ENCODE assay signal across 10 cellular contexts in the genomic region with DNA sequence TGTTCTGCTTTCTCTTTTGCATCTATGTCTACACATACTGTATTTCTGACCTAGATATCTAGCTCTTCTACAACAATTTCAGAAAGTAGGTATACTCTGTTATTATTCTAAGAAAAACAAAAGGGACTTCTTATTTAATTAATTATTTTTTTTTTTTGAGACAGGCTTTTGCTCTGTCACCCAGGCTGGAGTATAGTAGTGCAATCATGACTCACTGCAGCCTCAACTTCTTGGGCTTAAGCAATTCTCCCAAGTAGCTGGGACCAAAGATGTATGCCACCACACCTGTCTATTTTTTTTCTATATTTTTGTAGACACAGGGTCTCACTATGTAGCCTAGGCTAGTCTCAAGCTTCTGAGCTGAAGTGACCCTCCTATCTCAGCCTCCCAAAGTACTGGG.
DNase-seq lines count a peak whose midpoint lies in the region; ATAC-seq, FAIRE-seq and TF ChIP-seq lines count a peak whose summit lies in the region.
"Had no signal": no experiment of that assay in that cellular context is flagged by ENCODE, and none has a peak within 500 bp of the region (broad histone marks: within the 10 kb centered on the region; RNA-seq: fewer than 3 reads in every experiment).

No MANE protein-coding gene starts in this region.

- no peak for FAIRE-seq in astrocyte (lab: Jason Lieb, UNC)

- intact Hi-C loops in lower lobe of right lung (cut with DNase I) = no loop called here
- intact Hi-C loops in prostate gland (cut with DNase I) = no loop called here

- no peaks in the 10 kb centered on the region for H3K36me3 ChIP-seq in HEK293 (ENCODE audit: control insufficient read depth in 2 of 2, insufficient read depth in 1 of 2, low read length in 2 of 2)
- H3K36me3 ChIP-seq in astrocyte (ENCODE audit: insufficient read depth, low read length) = no peaks in the 10 kb centered on the region
- peaks cover 9% of the 10 kb centered on the region for H3K36me3 ChIP-seq in lower lobe of right lung
- H3K36me3 ChIP-seq in Peyer's patch = peaks cover 0 to 21% (median 0%) of the 10 kb centered on the region in 3 donors
- no peaks in the 10 kb centered on the region for H3K36me3 ChIP-seq in prostate gland

- H2AFZ ChIP-seq in astrocyte (ENCODE audit: low read depth, low read length) = no peak overlapping the region

- peaks cover 7% of the 10 kb centered on the region for H3K36me3 Mint-ChIP-seq in astrocyte (ENCODE audit: low read depth, unreplicated experiment)

- peak overlapping the region; percentile 42 for H3K27ac Mint-ChIP-seq in astrocyte (ENCODE audit: unreplicated experiment)

- peak; percentile 74 for DNase-seq in AG10803 (ENCODE audit: low read depth)
- DNase-seq in astrocyte (ENCODE audit: low read depth) = peak; percentile 65
- no peak for DNase-seq in lower lobe of right lung
- DNase-seq in G401 (ENCODE audit: low spot score) = no peak
- no peak for DNase-seq in Peyer's patch
- no peak for DNase-seq in prostate gland (ENCODE audit: low spot score)
- no peak for DNase-seq in activated effector memory CD4-positive, alpha-beta T cell treated with Interleukin-2 at 50 U/mL for 16 hours
- DNase-seq: left cardiac atrium, NCI-H2029 treated with DMSO at 0.1 percent for 48 hours had no signal

- peaks cover 100% of the 10 kb centered on the region for H3K79me2 ChIP-seq in astrocyte (ENCODE audit: insufficient read depth, low read length)

- no peak overlapping the region for H3K4me2 ChIP-seq in astrocyte (ENCODE audit: low read length)

- H3K9me3 ChIP-seq in HEK293 (ENCODE audit: control insufficient read depth, insufficient read depth, low read depth, low read length) (no peaks in the 10 kb centered on the region), astrocyte (ENCODE audit: insufficient read depth, low read depth, low read length) (no peaks in the 10 kb centered on the region), lower lobe of right lung (no peaks in the 10 kb centered on the region), Peyer's patch (no peaks in the 10 kb centered on the region), prostate gland (no peaks in the 10 kb centered on the region)

- H3K4me3 ChIP-seq in AG10803 (ENCODE audit: low read length) (no peak overlapping the region), HEK293 (ENCODE audit: low read depth, low read length) (no peak overlapping the region), astrocyte (ENCODE audit: insufficient read depth, low read depth, low read length) (no peak overlapping the region), lower lobe of right lung (no peak overlapping the region), Peyer's patch (no peak overlapping the region), prostate gland (no peak overlapping the region)

- TF ChIP-seq CTCF in AG10803 (conservative IDR thresholded peaks at IDR 0.05; ENCODE audit: low read length) (no peak), HEK293 (tag by site-specific recombination; IDR thresholded peaks at IDR 0.05) (no peak), astrocyte (IDR thresholded peaks at IDR 0.05; ENCODE audit: insufficient read depth, low read depth, low read length) (no peak), lower lobe of right lung (IDR thresholded peaks at IDR 0.05) (no peak), Peyer's patch (IDR thresholded peaks at IDR 0.05) (no peak), prostate gland (IDR thresholded peaks at IDR 0.05) (no peak)

- H3K9ac ChIP-seq in astrocyte (ENCODE audit: low read length) = no peak overlapping the region

- in situ Hi-C loops in G401 (cut with HindIII; ENCODE audit: low sequenced_read_pairs) = no loop called here

- H3K27me3 ChIP-seq in astrocyte (ENCODE audit: insufficient read depth, low read length) (no peaks in the 10 kb centered on the region), lower lobe of right lung (ENCODE audit: low read depth) (no peaks in the 10 kb centered on the region), Peyer's patch (no peaks in the 10 kb centered on the region), prostate gland (replicated peaks; ENCODE audit: insufficient read depth) (no peaks in the 10 kb centered on the region)

- peak in 1 of 2 donors; percentile 40 for ATAC-seq in lower lobe of right lung

- TF ChIP-seq POLR2A in Peyer's patch (IDR thresholded peaks at IDR 0.05) (no peak), prostate gland (IDR thresholded peaks at IDR 0.05) (no peak)

- H3K27me3 Mint-ChIP-seq in astrocyte (ENCODE audit: low read depth, unreplicated experiment) = no peaks in the 10 kb centered on the region

- H4K20me1 ChIP-seq in astrocyte (ENCODE audit: insufficient read depth, low read length) = peaks cover 70% of the 10 kb centered on the region

- H3K4me1 ChIP-seq in HEK293 (ENCODE audit: control insufficient read depth, insufficient read depth, low read length) = peaks cover 9% of the 10 kb centered on the region; the same call in 1 of the 2 replicates
- H3K4me1 ChIP-seq in astrocyte (ENCODE audit: insufficient read depth, low read length) = peaks cover 25% of the 10 kb centered on the region
- peaks cover 82% of the 10 kb centered on the region for H3K4me1 ChIP-seq in lower lobe of right lung
- H3K4me1 ChIP-seq in Peyer's patch = peaks cover 0 to 46% (median 5%) of the 10 kb centered on the region in 4 donors
- H3K4me1 ChIP-seq in prostate gland (replicated peaks) = no peaks in the 10 kb centered on the region

- H3K27ac ChIP-seq in HEK293 (ENCODE audit: extremely low read depth, low read depth, low read length) (no peak overlapping the region), astrocyte (ENCODE audit: low read depth, low read length) (peak overlapping the region; percentile 2), lower lobe of right lung (peak overlapping the region; percentile 42), Peyer's patch (peak overlapping the region in 1 of 4 donors; percentile 11), prostate gland (no peak overlapping the region)

- peaks cover 48% of the 10 kb centered on the region for H3K4me1 Mint-ChIP-seq in astrocyte (ENCODE audit: low read depth, unreplicated experiment)

- no peak overlapping the region for H3K4me3 Mint-ChIP-seq in astrocyte (ENCODE audit: unreplicated experiment)

- CTCF ChIA-PET in HEK293 (lab: Yijun Ruan, JAX) = interaction anchor here (0.7 to 1.0 kb wide), 2 partner anchors 38 to 110 kb away, joined by 3 read pairs; no protein-coding TSS in a partner anchor

- POLR2A ChIA-PET in HEK293 (lab: Yijun Ruan, JAX) = no interaction called here

- H3K9me3 Mint-ChIP-seq in astrocyte (ENCODE audit: unreplicated experiment) = no peaks in the 10 kb centered on the region

TF ChIP-seq in HEK293, 187 proteins besides CTCF, POLR2A, EP300 and RAD21:
- TF ChIP-seq ZNF335 (tag by site-specific recombination; conservative IDR thresholded peaks at IDR 0.05) (0 out of 2 replicates have a peak, but pooled peaks have one; percentile 18), HOXA7 (CRISPR knock-in tag; IDR thresholded peaks at IDR 0.05; ENCODE audit: borderline replicate concordance) (no peak)
TF ChIP-seq in HEK293: peak in this region for 1.

Comparison
In these comparisons a context has a peak if more than half of its experiments do, and no peak if none do; other contexts are left out.
1. DNase-seq: peak in AG10803 (single experiment) and astrocyte (single experiment); none in lower lobe of right lung (single experiment), G401 (single experiment), Peyer's patch (0 of 3), prostate gland (single experiment) and activated effector memory CD4-positive, alpha-beta T cell treated with Interleukin-2 at 50 U/mL for 16 hours (single experiment).
2. H3K27ac ChIP-seq: peak in astrocyte (single experiment) and lower lobe of right lung (single experiment); none in HEK293 (single experiment) and prostate gland (0 of 2).